In genomic region chr7:91266931-91267557, GRCh38 we compare ENCODE assay signal across 11 cellular contexts. TPM values are rescaled to one million over a fixed set of nuclear protein-coding genes. Genes with fewer than 3 reads are reported as not detected.
DNase-seq lines count a peak whose midpoint lies in the region; ATAC-seq, FAIRE-seq and TF ChIP-seq lines count a peak whose summit lies in the region.
"Had no signal": no experiment of that assay in that cellular context is flagged by ENCODE, and none has a peak within 500 bp of the region (broad histone marks: within the 10 kb centered on the region; RNA-seq: fewer than 3 reads in every experiment).

No MANE protein-coding gene starts in this region.

- H3F3A ChIP-seq in GM23338 (replicated peaks; ENCODE audit: low read depth) (no peaks in the 10 kb centered on the region; the same call in 1 of the 2 replicates), smooth muscle cell (ENCODE audit: low read depth) (no peaks in the 10 kb centered on the region)

- H3K9me3 Mint-ChIP-seq in GM23338, result peaks cover 3% of the 10 kb centered on the region; the same call in 1 of the 3 replicates
- no peaks in the 10 kb centered on the region for H3K9me3 Mint-ChIP-seq in stimulated activated effector memory CD8-positive, alpha-beta T cell treated with anti-CD3 and anti-CD28 coated beads, Interleukin-12 subunit alpha, Interleukin-12 subunit beta, amount 100 ng/mL, for 72 hours
- H3K9me3 Mint-ChIP-seq in natural killer cell treated with Interleukin-12 subunit alpha and Interleukin-12 subunit beta and Interleukin-15 and Interleukin-18, amount 100 ng/mL, for 72 hours, result no peaks in the 10 kb centered on the region
- H3K9me3 Mint-ChIP-seq: activated CD4-positive, alpha-beta memory T cell treated with anti-CD3 and anti-CD28 coated beads, Interleukin-2, amount 10 ng/mL, durations not matched to agents 7 days and 5 days had no signal

- WGBS in smooth muscle cell (ENCODE audit: low lambda C conversion rate), result 2% methylated on average over 31 of the region's 31 CpGs

- no peaks in the 10 kb centered on the region for H3K36me3 Mint-ChIP-seq in GM23338 (ENCODE audit: low read depth)
- H3K36me3 Mint-ChIP-seq in stimulated activated effector memory CD8-positive, alpha-beta T cell treated with anti-CD3 and anti-CD28 coated beads, Interleukin-12 subunit alpha, Interleukin-12 subunit beta, amount 100 ng/mL, for 72 hours, result no peaks in the 10 kb centered on the region
- H3K36me3 Mint-ChIP-seq in natural killer cell treated with Interleukin-12 subunit alpha and Interleukin-12 subunit beta and Interleukin-15 and Interleukin-18, amount 100 ng/mL, for 72 hours, result no peaks in the 10 kb centered on the region

- no peak for ATAC-seq in GM23338
- no peak for ATAC-seq in stimulated activated effector memory CD8-positive, alpha-beta T cell treated with anti-CD3 and anti-CD28 coated beads, Interleukin-12 subunit alpha, Interleukin-12 subunit beta, amount 100 ng/mL, for 72 hours
- ATAC-seq in natural killer cell treated with Interleukin-12 subunit alpha and Interleukin-12 subunit beta and Interleukin-15 and Interleukin-18, amount 100 ng/mL, for 72 hours, result no peak

- no peaks in the 10 kb centered on the region for H3K9me2 ChIP-seq in GM23338 (ENCODE audit: insufficient read depth)

- intact Hi-C loops in kidney (cut with DNase I), result no loop called here

- H3K27me3 ChIP-seq in GM23338 (ENCODE audit: insufficient read depth) (peaks cover 85% of the 10 kb centered on the region), bronchial epithelial cell (ENCODE audit: control insufficient read depth, insufficient read depth, low read length) (peaks cover 3% of the 10 kb centered on the region), smooth muscle cell (ENCODE audit: low read depth) (peaks cover under 1% of the 10 kb centered on the region)

- peak overlapping the region; percentile 63 for H2AFZ ChIP-seq in GM23338
- no peak overlapping the region for H2AFZ ChIP-seq in smooth muscle cell (ENCODE audit: low read depth)

- TF ChIP-seq CTCF in GM23338 (conservative IDR thresholded peaks at IDR 0.05; ENCODE audit: low read depth in 2 of 2) (no peak), bronchial epithelial cell (IDR thresholded peaks at IDR 0.05; ENCODE audit: insufficient read depth, low read length, severe bottlenecking) (no peak), kidney (IDR thresholded peaks at IDR 0.05; ENCODE audit: borderline replicate concordance, extremely low read depth, insufficient read depth) (no peak), smooth muscle cell (IDR thresholded peaks at IDR 0.05; ENCODE audit: borderline replicate concordance, insufficient read depth, poor library complexity, severe bottlenecking) (no peak)

- FAIRE-seq in bronchial epithelial cell (lab: Jason Lieb, UNC) (no peak), kidney (lab: Jason Lieb, UNC) (no peak)

- H4K20me1 ChIP-seq in GM23338 (replicated peaks; ENCODE audit: insufficient read depth) (peaks cover 10% of the 10 kb centered on the region; the same call in 1 of the 2 replicates), smooth muscle cell (ENCODE audit: low read depth) (peaks cover 31% of the 10 kb centered on the region)

- peak overlapping the region; percentile 99 for H3K4me2 ChIP-seq in GM23338
- peak overlapping the region; percentile 92 for H3K4me2 ChIP-seq in smooth muscle cell

- peaks cover 24% of the 10 kb centered on the region for H3K4me1 Mint-ChIP-seq in GM23338
- H3K4me1 Mint-ChIP-seq in stimulated activated effector memory CD8-positive, alpha-beta T cell treated with anti-CD3 and anti-CD28 coated beads, Interleukin-12 subunit alpha, Interleukin-12 subunit beta, amount 100 ng/mL, for 72 hours, result no peaks in the 10 kb centered on the region
- peaks cover 0 to 3% of the 10 kb centered on the region in 2 donors for H3K4me1 Mint-ChIP-seq in natural killer cell treated with Interleukin-12 subunit alpha and Interleukin-12 subunit beta and Interleukin-15 and Interleukin-18, amount 100 ng/mL, for 72 hours (ENCODE audit: low read depth in 2 of 2)

- H3K9ac ChIP-seq in kidney (ENCODE audit: low read length in 2 of 2) (peak overlapping the region; percentile 1 to 80), smooth muscle cell (ENCODE audit: low read depth) (peak overlapping the region; percentile 95)

- H3K79me2 ChIP-seq in GM23338 (replicated peaks; ENCODE audit: insufficient read depth) (no peaks in the 10 kb centered on the region), smooth muscle cell (ENCODE audit: low read depth) (peaks cover 49% of the 10 kb centered on the region)

- H3K9me3 ChIP-seq in kidney (ENCODE audit: control insufficient read depth in 1 of 2, low read length in 2 of 2) (no peaks in the 10 kb centered on the region), smooth muscle cell (replicated peaks; ENCODE audit: low read depth) (no peaks in the 10 kb centered on the region)

- peak; percentile 57 for DNase-seq in GM23338 (ENCODE audit: low spot score)
- no peak for DNase-seq in bronchial epithelial cell (ENCODE audit: low read depth)
- DNase-seq in kidney, result peak; percentile 69
- DNase-seq in smooth muscle cell (lab: John Stamatoyannopoulos, UW; ENCODE audit: unreplicated experiment), result no peak
- DNase-seq in NCI-H1092 treated with DMSO at 0.1 percent for 48 hours (lab: John Stamatoyannopoulos, UW), result no peak
- no peak for DNase-seq in stimulated activated effector memory CD8-positive, alpha-beta T cell treated with anti-CD3 and anti-CD28 coated beads, Interleukin-12 subunit alpha, Interleukin-12 subunit beta, amount 100 ng/mL, for 72 hours (ENCODE audit: low spot score in 2 of 2)
- DNase-seq in activated gamma-delta T cell (lab: John Stamatoyannopoulos, UW), result no peak
- no peak for DNase-seq in natural killer cell treated with Interleukin-12 subunit alpha and Interleukin-12 subunit beta and Interleukin-15 and Interleukin-18, amount 100 ng/mL, for 72 hours (ENCODE audit: low spot score)
- DNase-seq: activated CD4-positive, alpha-beta memory T cell treated with anti-CD3 and anti-CD28 coated beads, Interleukin-2, amount 10 ng/mL, durations not matched to agents 7 days and 5 days; effector memory CD4-positive, alpha-beta T cell; NCI-H2227 treated with DMSO at 0.1 percent for 48 hours had no signal

- H3K27me3 Mint-ChIP-seq in GM23338 (ENCODE audit: insufficient read depth, low read depth, poor library complexity), result peaks cover 58% of the 10 kb centered on the region
- H3K27me3 Mint-ChIP-seq in natural killer cell treated with Interleukin-12 subunit alpha and Interleukin-12 subunit beta and Interleukin-15 and Interleukin-18, amount 100 ng/mL, for 72 hours, result peaks cover 11 to 15% of the 10 kb centered on the region in 2 donors

- H3K4me3 ChIP-seq in GM23338 (peak overlapping the region; percentile 77), bronchial epithelial cell (ENCODE audit: low read depth, low read length) (peak overlapping the region; percentile 7), kidney (ENCODE audit: low read length in 2 of 2) (peak overlapping the region; percentile 83 to 92), smooth muscle cell (peak overlapping the region; percentile 95)

- no peak overlapping the region for H3K27ac Mint-ChIP-seq in GM23338
- H3K27ac Mint-ChIP-seq in stimulated activated effector memory CD8-positive, alpha-beta T cell treated with anti-CD3 and anti-CD28 coated beads, Interleukin-12 subunit alpha, Interleukin-12 subunit beta, amount 100 ng/mL, for 72 hours, result no peak overlapping the region
- H3K27ac Mint-ChIP-seq in natural killer cell treated with Interleukin-12 subunit alpha and Interleukin-12 subunit beta and Interleukin-15 and Interleukin-18, amount 100 ng/mL, for 72 hours, result no peak overlapping the region
- H3K27ac Mint-ChIP-seq: activated CD4-positive, alpha-beta memory T cell treated with anti-CD3 and anti-CD28 coated beads, Interleukin-2, amount 10 ng/mL, durations not matched to agents 7 days and 5 days had no signal

- H3K36me3 ChIP-seq in GM23338 (ENCODE audit: insufficient read depth) (no peaks in the 10 kb centered on the region), bronchial epithelial cell (ENCODE audit: control insufficient read depth, insufficient read depth, low read length) (no peaks in the 10 kb centered on the region), kidney (ENCODE audit: control insufficient read depth in 1 of 2, insufficient read depth in 2 of 2, low read length in 2 of 2) (peaks cover 0 to 4% of the 10 kb centered on the region in 2 donors), smooth muscle cell (ENCODE audit: low read depth) (no peaks in the 10 kb centered on the region)

- H3K4me3 Mint-ChIP-seq in GM23338, result peak overlapping the region; percentile 82
- H3K4me3 Mint-ChIP-seq in stimulated activated effector memory CD8-positive, alpha-beta T cell treated with anti-CD3 and anti-CD28 coated beads, Interleukin-12 subunit alpha, Interleukin-12 subunit beta, amount 100 ng/mL, for 72 hours, result no peak overlapping the region
- H3K4me3 Mint-ChIP-seq in natural killer cell treated with Interleukin-12 subunit alpha and Interleukin-12 subunit beta and Interleukin-15 and Interleukin-18, amount 100 ng/mL, for 72 hours, result no peak overlapping the region

- no peak overlapping the region for H3K27ac ChIP-seq in GM23338 (ENCODE audit: low read depth)
- peak overlapping the region; percentile 32 to 62 for H3K27ac ChIP-seq in kidney (ENCODE audit: low read depth in 2 of 2, low read length in 2 of 2)
- peak overlapping the region; percentile 89 for H3K27ac ChIP-seq in smooth muscle cell (ENCODE audit: low read depth)

- H3K4me1 ChIP-seq in GM23338 (ENCODE audit: insufficient read depth) (peaks cover 34% of the 10 kb centered on the region), kidney (ENCODE audit: control insufficient read depth in 1 of 2, insufficient read depth in 1 of 2, low read depth in 1 of 2, low read length in 2 of 2) (peaks cover 5 to 7% of the 10 kb centered on the region in 2 donors), smooth muscle cell (ENCODE audit: low read depth) (peaks cover 19% of the 10 kb centered on the region)

TF ChIP-seq in GM23338, 12 proteins besides CTCF, POLR2A, EP300 and RAD21:
- TF ChIP-seq POLR2AphosphoS5 (IDR thresholded peaks at IDR 0.05; ENCODE audit: low read depth) (no peak), EZH2 (IDR thresholded peaks at IDR 0.05; ENCODE audit: low read depth, unreplicated experiment) (peak; percentile 90)

RNA-seq across cellular contexts. Expression of gene FZD1, which starts 2.8 kb away (rescaled TPM):
- 1.4 TPM in 2 replicates for total RNA-seq in GM23338 (2014; rRNA removed; shearing (Covaris generic))
- polyA plus RNA-seq in GM23338 (2016; fragmentation: Nextera tagmentation; extraction: Ambion mirVana) (0.34 and 0.42 TPM in 2 replicates), kidney (ENCODE audit: insufficient read depth, low read depth, low replicate concordance) (8.6 TPM), smooth muscle cell (25.3 and 36.2 TPM in 2 replicates)
- total RNA-seq in bronchial epithelial cell (2.4 and 4.1 TPM in 2 replicates), kidney (34.8 TPM), smooth muscle cell (32.4 and 42.1 TPM in 2 replicates)
- under 1 TPM in 1 of 2 donors, not detected in 1; 0.29 TPM for total RNA-seq in natural killer cell treated with Interleukin-12 subunit alpha and Interleukin-12 subunit beta and Interleukin-15 and Interleukin-18, amount 100 ng/mL, for 72 hours

Comparison
In these comparisons a context has a peak if more than half of its experiments do, and no peak if none do; other contexts are left out.
1. DNase-seq: peak in GM23338 (single experiment) and kidney (single experiment); none in bronchial epithelial cell (single experiment), smooth muscle cell (single experiment), NCI-H1092 treated with DMSO at 0.1 percent for 48 hours (single experiment), stimulated activated effector memory CD8-positive, alpha-beta T cell treated with anti-CD3 and anti-CD28 coated beads, Interleukin-12 subunit alpha, Interleukin-12 subunit beta, amount 100 ng/mL, for 72 hours (0 of 2), activated gamma-delta T cell (single experiment) and natural killer cell treated with Interleukin-12 subunit alpha and Interleukin-12 subunit beta and Interleukin-15 and Interleukin-18, amount 100 ng/mL, for 72 hours (single experiment).
2. H3K4me3 ChIP-seq: peak in every context shown above with its lines; median percentile 95 in smooth muscle cell; 88 in kidney; 77 in GM23338; 7 in bronchial epithelial cell.